In the genomic region with DNA sequence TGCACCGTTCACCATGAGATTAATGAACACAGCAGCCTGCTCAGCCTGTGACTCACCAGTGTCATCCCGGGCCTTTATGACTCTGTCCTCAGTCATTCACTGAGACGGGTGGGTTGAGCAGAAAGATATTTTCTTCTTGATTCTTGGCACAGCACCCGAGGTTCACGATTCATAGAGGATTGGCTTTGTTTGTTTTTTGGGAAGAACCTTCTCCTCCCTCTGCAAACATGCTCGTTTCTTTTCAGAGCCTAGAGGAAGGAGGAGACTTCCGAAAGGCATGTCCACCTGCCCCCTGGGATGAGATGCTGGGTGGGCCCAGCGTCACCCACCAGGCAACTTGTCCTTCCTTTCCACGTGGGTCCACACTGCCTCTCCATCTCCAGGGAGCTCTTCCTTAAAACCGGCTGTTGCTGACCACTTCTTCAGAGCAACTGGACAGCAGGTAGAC, we compare ENCODE assay signal across 10 cellular contexts.
DNase-seq lines count a peak whose midpoint lies in the region; ATAC-seq and TF ChIP-seq lines count a peak whose summit lies in the region.
"Had no signal": no experiment of that assay in that cellular context is flagged by ENCODE, and none has a peak within 500 bp of the region (broad histone marks: within the 10 kb centered on the region; RNA-seq: fewer than 3 reads in every experiment).

No MANE protein-coding gene starts in this region.

- no peaks in the 10 kb centered on the region for H3K27me3 ChIP-seq in tibial artery

- H3K36me3 ChIP-seq in tibial artery: no peaks in the 10 kb centered on the region

- in situ Hi-C loops in astrocyte of the spinal cord (cut with HindIII; ENCODE audit: low sequenced_read_pairs): no loop called here

- intact Hi-C loops in tibial artery (cut with DNase I; ENCODE audit: low total_unique reads): no loop called here

- no peaks in the 10 kb centered on the region for H3K9me3 ChIP-seq in tibial artery

- DNase-seq in HS-27A (ENCODE audit: low read depth): peak; percentile 99
- DNase-seq in astrocyte of the spinal cord (ENCODE audit: low read depth, low spot score): peak; percentile 88
- DNase-seq in kidney glomerular epithelial cell (lab: John Stamatoyannopoulos, UW): peak; percentile 94
- peak in 1 of 2 donors; percentile 71 for DNase-seq in tibial artery
- no peak for DNase-seq in KG1 (lab: John Stamatoyannopoulos, UW)
- DNase-seq in effector CD4-positive, alpha-beta T cell: no peak
- DNase-seq: RPMI8226 had no signal

- TF ChIP-seq CTCF in astrocyte of the spinal cord (IDR thresholded peaks at IDR 0.05; ENCODE audit: low read depth, low read length) (no peak), tibial artery (IDR thresholded peaks at IDR 0.05) (no peak)

- H3K4me3 ChIP-seq in astrocyte of the spinal cord (ENCODE audit: low read depth, low read length) (no peak overlapping the region), tibial artery (no peak overlapping the region)

- H3K4me1 ChIP-seq in tibial artery: peaks cover 0 to 78% (median 65%) of the 10 kb centered on the region in 4 donors

- ATAC-seq in GM19351 (IDR thresholded peaks at IDR 0.05; ENCODE audit: unreplicated experiment) (no peak), HG02884 (IDR thresholded peaks at IDR 0.05; ENCODE audit: unreplicated experiment) (no peak)
- ATAC-seq: activated T-helper 17 cell treated with anti-CD3 and anti-CD28 coated beads, Interleukin-2, amount 50 U/mL, for 72 hours had no signal

- peak overlapping the region; percentile 58 to 80 for H3K27ac ChIP-seq in tibial artery

Comparison
In these comparisons a context has a peak if more than half of its experiments do, and no peak if none do; other contexts are left out.
1. DNase-seq: peak in HS-27A (single experiment), astrocyte of the spinal cord (single experiment) and kidney glomerular epithelial cell (single experiment); none in KG1 (single experiment) and effector CD4-positive, alpha-beta T cell (single experiment).